Comparison of ENCODE assay signal across 8 cellular contexts in the genomic region with DNA sequence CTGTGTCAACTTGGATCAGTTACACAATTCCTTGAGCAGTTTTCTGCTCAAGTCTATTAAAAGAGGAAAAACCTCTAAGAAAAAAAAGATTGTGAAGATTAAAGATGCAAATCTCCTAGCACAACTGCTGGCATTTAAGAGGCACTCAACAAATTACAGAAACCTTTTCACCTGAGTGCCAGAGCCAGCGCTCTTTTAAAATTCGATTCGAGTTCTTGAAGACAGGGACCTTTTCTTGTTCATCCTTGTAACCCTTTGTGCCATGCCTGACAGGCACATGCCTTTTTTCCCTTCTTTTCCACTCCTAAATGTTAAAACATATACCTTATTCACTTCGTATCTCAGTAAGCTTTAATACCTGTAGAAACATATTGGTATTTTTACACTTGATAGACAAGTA. TPM values are rescaled to one million over a fixed set of nuclear protein-coding genes. Genes with fewer than 3 reads are reported as not detected.
A peak's percentile ranks its signal among the peaks of the same experiment; 100 is the strongest.
DNase-seq lines count a peak whose midpoint lies in the region; ATAC-seq, FAIRE-seq and TF ChIP-seq lines count a peak whose summit lies in the region.

No MANE protein-coding gene starts in this region.

- H3K27me3 ChIP-seq in esophagus muscularis mucosa (no peaks in the 10 kb centered on the region), psoas muscle (ENCODE audit: insufficient read depth in 3 of 3, low read length in 2 of 3) (no peaks in the 10 kb centered on the region)

- intact Hi-C loops in esophagus muscularis mucosa (cut with DNase I): no loop called here
- intact Hi-C loops in psoas muscle (cut with DNase I): loop anchor here in 1 of 2 donors (10.0 kb wide), 1 partner anchor 1836 kb away; a partner anchor contains a TSS

- H3K27ac ChIP-seq in esophagus muscularis mucosa (replicated peaks in 1 of 4): peak overlapping the region in 1 of 4 donors; percentile 91
- peak overlapping the region; percentile 92 for H3K27ac ChIP-seq in psoas muscle

- H3K36me3 ChIP-seq in esophagus muscularis mucosa (peaks cover 0 to 7% (median 4%) of the 10 kb centered on the region in 4 donors), psoas muscle (ENCODE audit: insufficient read depth in 1 of 2, low read depth in 1 of 2) (peaks cover 0 to 18% of the 10 kb centered on the region in 2 donors)

- no peak for TF ChIP-seq EP300 in esophagus muscularis mucosa (IDR thresholded peaks at IDR 0.05)

- H3K4me1 ChIP-seq in esophagus muscularis mucosa (peaks cover 22 to 32% (median 29%) of the 10 kb centered on the region in 4 donors), psoas muscle (peaks cover 16% of the 10 kb centered on the region)

- no peaks in the 10 kb centered on the region for H3K9me3 ChIP-seq in esophagus muscularis mucosa
- H3K9me3 ChIP-seq in psoas muscle: no peaks in the 10 kb centered on the region

- H3K4me3 ChIP-seq in esophagus muscularis mucosa (peak overlapping the region; percentile 66 to 77 (median 72)), psoas muscle (peak overlapping the region; percentile 74)

- 3% methylated on average over 4 of the region's 4 CpGs for WGBS in esophagus muscularis mucosa
- WGBS in psoas muscle, 3 donors: 0 to 2% (median 0%) methylated on average over 4 of the region's 4 CpGs

- no peak for TF ChIP-seq POLR2A in esophagus muscularis mucosa (IDR thresholded peaks at IDR 0.05; ENCODE audit: low read depth)

- TF ChIP-seq CTCF in esophagus muscularis mucosa (IDR thresholded peaks at IDR 0.05): no peak
- TF ChIP-seq CTCF in psoas muscle (IDR thresholded peaks at IDR 0.05): no peak

- FAIRE-seq in GM19239 (lab: Jason Lieb, UNC): peak; percentile 56

- DNase-seq in GM19239 (ENCODE audit: insufficient read length, low spot score) (no peak), RKO (ENCODE audit: low spot score) (peak; percentile 25), esophagus muscularis mucosa (ENCODE audit: extremely low spot score) (no peak), psoas muscle (no peak), NOMO-1 (lab: John Stamatoyannopoulos, UW; ENCODE audit: unreplicated experiment in 2 of 2) (no peak)

- ATAC-seq in psoas muscle (no peak), HG03175 (IDR thresholded peaks at IDR 0.05; ENCODE audit: unreplicated experiment) (no peak), GM21390 (IDR thresholded peaks at IDR 0.05; ENCODE audit: unreplicated experiment) (no peak), GM18861 (IDR thresholded peaks at IDR 0.05; ENCODE audit: unreplicated experiment) (no peak)

RNA-seq across cellular contexts. Expression of a gene that starts 0.8 kb away (rescaled TPM):
- total RNA-seq in esophagus muscularis mucosa (10 to 100 TPM in 1 of 4 donors, 1 to 10 TPM in 3; 5.0 to 10.4 (median 5.7) TPM), psoas muscle (1 to 10 TPM; 3.0 to 4.0 (median 3.5) TPM)
- 1 to 10 TPM; 3.3 to 7.0 (median 4.4) TPM for polyA plus RNA-seq in psoas muscle

RNA-seq across cellular contexts. Expression of a gene that starts 8.6 kb away (rescaled TPM):
- total RNA-seq in esophagus muscularis mucosa (10 to 100 TPM in 1 of 4 donors, 1 to 10 TPM in 3; 7.5 to 14.7 (median 8.9) TPM), psoas muscle (1 to 10 TPM; 4.3 to 7.8 (median 7.0) TPM)
- polyA plus RNA-seq in psoas muscle: 1 to 10 TPM; 2.9 to 8.9 (median 6.8) TPM
